1 cellular context compared by ENCODE assay signal in the genomic region with DNA sequence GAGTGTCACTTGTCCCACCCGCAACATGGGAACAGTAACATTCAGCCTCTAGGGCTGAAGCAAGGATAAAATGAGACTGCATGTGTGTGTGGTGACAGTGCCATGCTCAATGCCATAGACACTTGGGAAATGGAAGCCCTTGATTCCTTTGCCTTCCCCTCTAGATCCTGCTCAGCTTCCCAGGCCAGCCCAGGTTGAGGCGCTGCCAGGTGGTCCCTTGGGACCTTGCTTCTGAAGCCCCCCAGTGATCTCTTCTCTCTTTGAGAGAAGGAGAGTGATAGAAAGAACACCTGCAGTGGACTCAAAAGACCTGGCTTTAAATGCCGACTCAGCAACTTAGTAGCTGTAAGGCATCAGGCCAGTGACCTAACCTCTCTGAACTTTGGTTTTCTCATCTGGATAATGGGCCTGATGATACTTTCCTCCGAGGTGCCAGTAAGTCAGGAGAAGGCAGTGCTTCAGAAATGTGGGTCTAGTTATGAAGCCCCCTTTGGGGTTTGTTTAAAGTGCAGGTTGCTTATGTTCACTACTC.
A peak's percentile ranks its signal among the peaks of the same experiment; 100 is the strongest.
TF ChIP-seq lines count a peak whose summit lies in the region.

No MANE protein-coding gene starts in this region.

TF ChIP-seq in K562, 482 proteins besides CTCF, POLR2A, EP300 and RAD21 (continued from another document):
- TF ChIP-seq, protein P1, sequence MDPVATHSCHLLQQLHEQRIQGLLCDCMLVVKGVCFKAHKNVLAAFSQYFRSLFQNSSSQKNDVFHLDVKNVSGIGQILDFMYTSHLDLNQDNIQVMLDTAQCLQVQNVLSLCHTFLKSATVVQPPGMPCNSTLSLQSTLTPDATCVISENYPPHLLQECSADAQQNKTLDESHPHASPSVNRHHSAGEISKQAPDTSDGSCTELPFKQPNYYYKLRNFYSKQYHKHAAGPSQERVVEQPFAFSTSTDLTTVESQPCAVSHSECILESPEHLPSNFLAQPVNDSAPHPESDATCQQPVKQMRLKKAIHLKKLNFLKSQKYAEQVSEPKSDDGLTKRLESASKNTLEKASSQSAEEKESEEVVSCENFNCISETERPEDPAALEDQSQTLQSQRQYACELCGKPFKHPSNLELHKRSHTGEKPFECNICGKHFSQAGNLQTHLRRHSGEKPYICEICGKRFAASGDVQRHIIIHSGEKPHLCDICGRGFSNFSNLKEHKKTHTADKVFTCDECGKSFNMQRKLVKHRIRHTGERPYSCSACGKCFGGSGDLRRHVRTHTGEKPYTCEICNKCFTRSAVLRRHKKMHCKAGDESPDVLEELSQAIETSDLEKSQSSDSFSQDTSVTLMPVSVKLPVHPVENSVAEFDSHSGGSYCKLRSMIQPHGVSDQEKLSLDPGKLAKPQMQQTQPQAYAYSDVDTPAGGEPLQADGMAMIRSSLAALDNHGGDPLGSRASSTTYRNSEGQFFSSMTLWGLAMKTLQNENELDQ (CRISPR knock-in tag; IDR thresholded peaks at IDR 0.05; ENCODE audit: borderline replicate concordance), result no peak
- TF ChIP-seq NR2C1 (IDR thresholded peaks at IDR 0.05) (no peak), NR2C1 (tag; IDR thresholded peaks at IDR 0.05) (no peak), PURB (CRISPR knock-in tag; IDR thresholded peaks at IDR 0.05; ENCODE audit: low read depth) (no peak), C11orf30 (IDR thresholded peaks at IDR 0.05; ENCODE audit: low read depth) (peak; percentile 80), ZNF3 (CRISPR knock-in tag; IDR thresholded peaks at IDR 0.05) (no peak), ZNF384 (IDR thresholded peaks at IDR 0.05; ENCODE audit: low read depth, low read length) (no peak), ZNF316 (IDR thresholded peaks at IDR 0.05) (peak; percentile 86), HNRNPLL (IDR thresholded peaks at IDR 0.05; ENCODE audit: low read depth, low read length, poor library complexity, severe bottlenecking) (no peak), ZFP36 (IDR thresholded peaks at IDR 0.05; ENCODE audit: low read depth, low read length, partially characterized antibody) (no peak), DNMT1 (IDR thresholded peaks at IDR 0.05) (no peak), ZNF695 (CRISPR knock-in tag; IDR thresholded peaks at IDR 0.05) (no peak), NR2F6 (CRISPR knock-in tag; IDR thresholded peaks at IDR 0.05) (no peak), PHTF2 (CRISPR knock-in tag; IDR thresholded peaks at IDR 0.05) (no peak), MAFF (IDR thresholded peaks at IDR 0.05; ENCODE audit: low read length) (peak; percentile 88), MAFG (tag; conservative IDR thresholded peaks at IDR 0.05) (peak; percentile 83), KDM5B (IDR thresholded peaks at IDR 0.05; ENCODE audit: insufficient replicate concordance, low read depth, low read length) (no peak), MAFK (IDR thresholded peaks at IDR 0.05; ENCODE audit: low read length) (peak; percentile 86), SNIP1 (IDR thresholded peaks at IDR 0.05; ENCODE audit: low read depth) (no peak), PHF21A (IDR thresholded peaks at IDR 0.05; ENCODE audit: borderline replicate concordance, low read depth) (no peak), NRF1 (conservative IDR thresholded peaks at IDR 0.05 in 1 of 2, IDR thresholded peaks at IDR 0.05 in 1 of 2) (no peak), ZNF586 (CRISPR knock-in tag; conservative IDR thresholded peaks at IDR 0.05) (no peak)
- TF ChIP-seq, protein P2, sequence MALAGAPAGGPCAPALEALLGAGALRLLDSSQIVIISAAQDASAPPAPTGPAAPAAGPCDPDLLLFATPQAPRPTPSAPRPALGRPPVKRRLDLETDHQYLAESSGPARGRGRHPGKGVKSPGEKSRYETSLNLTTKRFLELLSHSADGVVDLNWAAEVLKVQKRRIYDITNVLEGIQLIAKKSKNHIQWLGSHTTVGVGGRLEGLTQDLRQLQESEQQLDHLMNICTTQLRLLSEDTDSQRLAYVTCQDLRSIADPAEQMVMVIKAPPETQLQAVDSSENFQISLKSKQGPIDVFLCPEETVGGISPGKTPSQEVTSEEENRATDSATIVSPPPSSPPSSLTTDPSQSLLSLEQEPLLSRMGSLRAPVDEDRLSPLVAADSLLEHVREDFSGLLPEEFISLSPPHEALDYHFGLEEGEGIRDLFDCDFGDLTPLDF (CRISPR knock-in tag; IDR thresholded peaks at IDR 0.05), result no peak
